Comparison of ENCODE assay signal across 8 cellular contexts in genomic region chr10:61355211-61355610, GRCh38.
"Had no signal": no experiment of that assay in that cellular context is flagged by ENCODE, and none has a peak within 500 bp of the region (broad histone marks: within the 10 kb centered on the region; RNA-seq: fewer than 3 reads in every experiment).

No MANE protein-coding gene starts in this region.

- DNase-seq: GM23248, GOT3, H7, H9, HCEC 1CT, HFFc6 had no signal

- H3K9ac ChIP-seq: GM23248 had no signal

- H3K27ac ChIP-seq: GM23248 had no signal

- H2AFZ ChIP-seq: GM23248, GM23338 had no signal

- H3K36me3 ChIP-seq: HAP-1 had no signal

- H3K9me3 ChIP-seq: HAP-1 had no signal

- H3K4me2 ChIP-seq: GM23338 had no signal

- H3K4me3 ChIP-seq: GM23248, GM23338, HAP-1 had no signal
